In genomic region chr1:174105086-174105485, GRCh38 we compare ENCODE assay signal across 28 cellular contexts.
"Had no signal": no experiment of that assay in that cellular context is flagged by ENCODE, and none has a peak within 500 bp of the region (broad histone marks: within the 10 kb centered on the region; RNA-seq: fewer than 3 reads in every experiment).

No MANE protein-coding gene starts in this region.

- H3K27me3 Mint-ChIP-seq: stimulated activated memory B cell treated with anti-CD40 and anti-IgM and Interleukin-4, amounts not matched to agents 10 μg/mL and 1 μg/mL and 100 μg/mL, for 72 hours; stimulated activated naive B cell treated with anti-CD40 and anti-IgM and Interleukin-4, amounts not matched to agents 10 μg/mL and 1 μg/mL and 100 μg/mL, for 72 hours; stimulated activated naive CD8-positive, alpha-beta T cell treated with anti-CD3 and anti-CD28 coated beads, Interleukin-15, Interleukin-2, amounts not matched to agents 100 ng/mL and 50 ng/mL, for 24 hours had no signal

- ATAC-seq: stimulated activated effector memory CD8-positive, alpha-beta T cell treated with anti-CD3 and anti-CD28 coated beads, Interleukin-12 subunit alpha, Interleukin-12 subunit beta, amount 100 ng/mL, for 72 hours; stimulated activated memory B cell treated with anti-CD40 and anti-IgM and Interleukin-4, amounts not matched to agents 10 μg/mL and 1 μg/mL and 100 μg/mL, for 72 hours; stimulated activated naive B cell treated with anti-CD40 and anti-IgM and Interleukin-4, amounts not matched to agents 10 μg/mL and 1 μg/mL and 100 μg/mL, for 72 hours; stimulated activated naive CD8-positive, alpha-beta T cell treated with anti-CD3 and anti-CD28 coated beads, Interleukin-15, amount 100 ng/mL, for 72 hours; stimulated activated naive CD8-positive, alpha-beta T cell treated with anti-CD3 and anti-CD28 coated beads, Interleukin-15, Interleukin-2, amounts not matched to agents 100 U/mL and 50 U/mL, for 24 hours; upper lobe of right lung had no signal

- H3K9me3 Mint-ChIP-seq: stimulated activated effector memory CD8-positive, alpha-beta T cell treated with anti-CD3 and anti-CD28 coated beads, Interleukin-12 subunit alpha, Interleukin-12 subunit beta, amount 100 ng/mL, for 72 hours; stimulated activated naive CD8-positive, alpha-beta T cell treated with anti-CD3 and anti-CD28 coated beads, Interleukin-15, amount 100 ng/mL, for 72 hours; stimulated activated naive CD8-positive, alpha-beta T cell treated with anti-CD3 and anti-CD28 coated beads, Interleukin-15, Interleukin-2, amounts not matched to agents 100 ng/mL and 50 ng/mL, for 24 hours; type B pancreatic cell had no signal

- H3K4me1 Mint-ChIP-seq: stimulated activated effector memory CD8-positive, alpha-beta T cell treated with anti-CD3 and anti-CD28 coated beads, Interleukin-12 subunit alpha, Interleukin-12 subunit beta, amount 100 ng/mL, for 72 hours; stimulated activated naive CD8-positive, alpha-beta T cell treated with anti-CD3 and anti-CD28 coated beads, Interleukin-15, amount 100 ng/mL, for 72 hours had no signal

- FAIRE-seq: urothelium cell line had no signal

- DNase-seq: stimulated activated CD4-positive, alpha-beta T cell treated with anti-CD3 and anti-CD28 coated beads, Interleukin-2, amount 100 ng/mL, for 48 hours; stimulated activated CD4-positive, alpha-beta T cell treated with anti-CD3 and anti-CD28 coated beads, Interleukin-4, amount 100 ng/mL, for 1 hour; stimulated activated CD4-positive, alpha-beta T cell treated with anti-CD3 and anti-CD28 coated beads, Interleukin-4, amount 100 ng/mL, for 24 hours; stimulated activated CD4-positive, alpha-beta T cell treated with anti-CD3 and anti-CD28 coated beads, Interleukin-4, amount 100 ng/mL, for 4 hours; stimulated activated CD8-positive, alpha-beta memory T cell treated with anti-CD3 and anti-CD28 coated beads, Interleukin-4, amount 100 ng/mL, for 48 hours; stimulated activated naive B cell treated with anti-CD40 and anti-IgM and Interleukin-4, amounts not matched to agents 10 μg/mL and 1 μg/mL and 100 μg/mL, for 72 hours; stimulated activated naive CD4-positive, alpha-beta T cell; stimulated activated naive CD4-positive, alpha-beta T cell treated with Interleukin-2 at 50 U/mL for 16 hours; stimulated activated naive CD8-positive, alpha-beta T cell treated with anti-CD3 and anti-CD28 coated beads, Interleukin-15, amount 100 ng/mL, for 72 hours; stimulated activated naive CD8-positive, alpha-beta T cell treated with anti-CD3 and anti-CD28 coated beads, Interleukin-15, Interleukin-2, amounts not matched to agents 100 U/mL and 50 U/mL, for 24 hours; stomach; substantia nigra; testis; thyroid gland; tibial artery; transverse colon; upper lobe of left lung; upper lobe of right lung; uterus had no signal

- H3K9me3 ChIP-seq: stomach, suprapubic skin, testis, thoracic aorta, thyroid gland, tibial artery, tibial nerve, transverse colon, upper lobe of left lung, upper lobe of right lung, uterus, vagina had no signal

- H3K4me3 ChIP-seq: stomach, suprapubic skin, testis, thoracic aorta, thyroid gland, tibial artery, tibial nerve, transverse colon, upper lobe of left lung, upper lobe of right lung, uterus, vagina had no signal

- H3K4me3 Mint-ChIP-seq: stimulated activated effector memory CD8-positive, alpha-beta T cell treated with anti-CD3 and anti-CD28 coated beads, Interleukin-12 subunit alpha, Interleukin-12 subunit beta, amount 100 ng/mL, for 72 hours; stimulated activated memory B cell treated with anti-CD40 and anti-IgM and Interleukin-4, amounts not matched to agents 10 μg/mL and 1 μg/mL and 100 μg/mL, for 72 hours; stimulated activated naive B cell treated with anti-CD40 and anti-IgM and Interleukin-4, amounts not matched to agents 10 μg/mL and 1 μg/mL and 100 μg/mL, for 72 hours; stimulated activated naive CD8-positive, alpha-beta T cell treated with anti-CD3 and anti-CD28 coated beads, Interleukin-15, amount 100 ng/mL, for 72 hours; stimulated activated naive CD8-positive, alpha-beta T cell treated with anti-CD3 and anti-CD28 coated beads, Interleukin-15, Interleukin-2, amounts not matched to agents 100 ng/mL and 50 ng/mL, for 24 hours; type B pancreatic cell had no signal

- H3K27ac Mint-ChIP-seq: stimulated activated effector memory CD8-positive, alpha-beta T cell treated with anti-CD3 and anti-CD28 coated beads, Interleukin-12 subunit alpha, Interleukin-12 subunit beta, amount 100 ng/mL, for 72 hours; stimulated activated memory B cell treated with anti-CD40 and anti-IgM and Interleukin-4, amounts not matched to agents 10 μg/mL and 1 μg/mL and 100 μg/mL, for 72 hours; stimulated activated naive B cell treated with anti-CD40 and anti-IgM and Interleukin-4, amounts not matched to agents 10 μg/mL and 1 μg/mL and 100 μg/mL, for 72 hours; stimulated activated naive CD8-positive, alpha-beta T cell treated with anti-CD3 and anti-CD28 coated beads, Interleukin-15, amount 100 ng/mL, for 72 hours; stimulated activated naive CD8-positive, alpha-beta T cell treated with anti-CD3 and anti-CD28 coated beads, Interleukin-15, Interleukin-2, amounts not matched to agents 100 ng/mL and 50 ng/mL, for 24 hours; type B pancreatic cell had no signal

- H3K4me1 ChIP-seq: stomach, suprapubic skin, testis, thyroid gland, tibial artery, tibial nerve, transverse colon, upper lobe of left lung, upper lobe of right lung, uterus, vagina had no signal

- H3K27ac ChIP-seq: stomach, suprapubic skin, testis, thoracic aorta, thyroid gland, tibial artery, tibial nerve, transverse colon, upper lobe of left lung, upper lobe of right lung, uterus, vagina had no signal

- H3K27me3 ChIP-seq: stomach, suprapubic skin, testis, thyroid gland, tibial artery, tibial nerve, transverse colon, upper lobe of left lung, upper lobe of right lung, uterus, vagina had no signal

- H3K36me3 Mint-ChIP-seq: stimulated activated effector memory CD8-positive, alpha-beta T cell treated with anti-CD3 and anti-CD28 coated beads, Interleukin-12 subunit alpha, Interleukin-12 subunit beta, amount 100 ng/mL, for 72 hours; stimulated activated memory B cell treated with anti-CD40 and anti-IgM and Interleukin-4, amounts not matched to agents 10 μg/mL and 1 μg/mL and 100 μg/mL, for 72 hours; stimulated activated naive B cell treated with anti-CD40 and anti-IgM and Interleukin-4, amounts not matched to agents 10 μg/mL and 1 μg/mL and 100 μg/mL, for 72 hours; type B pancreatic cell had no signal

- H3K36me3 ChIP-seq: stomach, suprapubic skin, thoracic aorta, thyroid gland, tibial artery, tibial nerve, transverse colon, upper lobe of left lung, upper lobe of right lung, uterus, vagina had no signal
